ENCODE assay signal across 8 cellular contexts in genomic region chr18:6414118-6414722, GRCh38. TPM values are rescaled to one million over a fixed set of nuclear protein-coding genes. Genes with fewer than 3 reads are reported as not detected.
DNase-seq lines count a peak whose midpoint lies in the region; ATAC-seq, FAIRE-seq and TF ChIP-seq lines count a peak whose summit lies in the region.

No MANE protein-coding gene starts in this region.

- peak overlapping the region; percentile 77 to 86 (median 82) for H3K4me3 Mint-ChIP-seq in brain

- no peaks in the 10 kb centered on the region for H3K9me1 ChIP-seq in keratinocyte (ENCODE audit: control insufficient read depth, extremely low read depth, insufficient read depth, low read length)

- peak; percentile 82 for ATAC-seq in GM18505 (IDR thresholded peaks at IDR 0.05; ENCODE audit: unreplicated experiment)

- TF ChIP-seq POLR2A in GM18505 (IDR thresholded peaks at IDR 0.05; ENCODE audit: borderline replicate concordance, extremely low read depth, insufficient read depth, insufficient read length): no peak

- no peak for FAIRE-seq in keratinocyte (lab: Jason Lieb, UNC)
- no peak for FAIRE-seq in small intestine (lab: Jason Lieb, UNC)

- H3K4me1 Mint-ChIP-seq in brain: peaks cover 11% of the 10 kb centered on the region

- 1 to 3% (median 1%) methylated on average over 48 to 68 of the region's 68 CpGs for WGBS in small intestine, 3 donors

- H3K4me1 ChIP-seq in HEK293 (ENCODE audit: control insufficient read depth, insufficient read depth, low read length) (peaks cover 6% of the 10 kb centered on the region), keratinocyte (ENCODE audit: control insufficient read depth, extremely low read depth, insufficient read depth, low read length) (peaks cover 4% of the 10 kb centered on the region), small intestine (ENCODE audit: control insufficient read depth in 2 of 2, insufficient read depth in 1 of 2, low read depth in 1 of 2, low read length in 1 of 2) (no peaks in the 10 kb centered on the region)

- no peak overlapping the region for H3K27ac Mint-ChIP-seq in brain

- CTCF ChIA-PET in HEK293 (lab: Yijun Ruan, JAX): interaction anchor here (1.4 kb wide), 1 partner anchor 9 kb away, joined by 3 read pairs; no protein-coding TSS in a partner anchor

- peak; percentile 21 for DNase-seq in NCI-H774 (lab: John Stamatoyannopoulos, UW)
- DNase-seq in keratinocyte (ENCODE audit: low read depth, low spot score): no peak
- DNase-seq in small intestine: peak; percentile 84
- no peak for DNase-seq in NCI-H2196 (lab: John Stamatoyannopoulos, UW; ENCODE audit: unreplicated experiment)
- no peak for DNase-seq in HUDEP-2 (lab: John Stamatoyannopoulos, UW; ENCODE audit: unreplicated experiment in 76 of 76)

- no peaks in the 10 kb centered on the region for H3K9me3 ChIP-seq in HEK293 (ENCODE audit: control insufficient read depth, insufficient read depth, low read depth, low read length)
- no peaks in the 10 kb centered on the region for H3K9me3 ChIP-seq in keratinocyte (ENCODE audit: control insufficient read depth, low read depth, low read length)
- H3K9me3 ChIP-seq in small intestine (ENCODE audit: control insufficient read depth, low read depth): no peaks in the 10 kb centered on the region

- TF ChIP-seq CTCF in HEK293 (tag by site-specific recombination; IDR thresholded peaks at IDR 0.05) (no peak), brain (conservative IDR thresholded peaks at IDR 0.05) (no peak), keratinocyte (optimal IDR thresholded peaks at IDR 0.05 in 1 of 3, IDR thresholded peaks at IDR 0.05 in 1 of 3, conservative IDR thresholded peaks at IDR 0.05 in 1 of 3; ENCODE audit: extremely low read depth in 1 of 3, insufficient read depth in 2 of 3, low read length in 3 of 3) (no peak)

- H4K20me1 ChIP-seq in keratinocyte (ENCODE audit: control insufficient read depth, extremely low read depth, insufficient read depth, low read length): no peaks in the 10 kb centered on the region

- POLR2A ChIA-PET in HEK293 (lab: Yijun Ruan, JAX): interaction anchor here (1.5 kb wide), 1 partner anchor 8 kb away, joined by 5 read pairs; no protein-coding TSS in a partner anchor

- H3K9ac ChIP-seq in keratinocyte (ENCODE audit: control insufficient read depth, extremely low read depth, insufficient read depth, low read length): no peak overlapping the region

- H3K36me3 ChIP-seq in HEK293 (ENCODE audit: control insufficient read depth in 2 of 2, insufficient read depth in 1 of 2, low read length in 2 of 2) (no peaks in the 10 kb centered on the region), keratinocyte (ENCODE audit: control insufficient read depth in 2 of 2, extremely low read depth in 1 of 2, insufficient read depth in 2 of 2, low read length in 2 of 2) (no peaks in the 10 kb centered on the region), small intestine (ENCODE audit: control insufficient read depth in 2 of 2, insufficient read depth in 2 of 2, low read length in 2 of 2) (no peaks in the 10 kb centered on the region)

- H3K4me3 ChIP-seq in HEK293 (ENCODE audit: low read depth, low read length) (peak overlapping the region; percentile 53), keratinocyte (ENCODE audit: control insufficient read depth in 2 of 3, extremely low read depth in 1 of 3, insufficient read depth in 2 of 3, low read depth in 1 of 3, low read length in 3 of 3) (peak overlapping the region; percentile 26 to 65 (median 57)), small intestine (ENCODE audit: low read depth in 1 of 2, low read length in 2 of 2) (peak overlapping the region; percentile 67 to 88)

- H2AFZ ChIP-seq in keratinocyte (ENCODE audit: control insufficient read depth, low read length): peak overlapping the region; percentile 73

- peaks cover 43% of the 10 kb centered on the region for H3K27me3 Mint-ChIP-seq in brain

- no peaks in the 10 kb centered on the region for H3K36me3 Mint-ChIP-seq in brain

- peaks cover 0 to 9% (median 5%) of the 10 kb centered on the region in 5 experiments for H3K9me3 Mint-ChIP-seq in brain

- no peaks in the 10 kb centered on the region for H3K79me2 ChIP-seq in keratinocyte (ENCODE audit: control insufficient read depth, insufficient read depth, low read length)

- H3K4me2 ChIP-seq in keratinocyte (ENCODE audit: control insufficient read depth, extremely low read depth, insufficient read depth, low read depth, low read length): peak overlapping the region; percentile 76

- dilution Hi-C loops in keratinocyte (cut with MboI; ENCODE audit: extremely low pct_ligation_motif_present, low sequenced_read_pairs): no loop called here

- H3K27ac ChIP-seq in HEK293 (ENCODE audit: extremely low read depth, low read depth, low read length) (peak overlapping the region; percentile 84; the same call in 1 of the 2 replicates), keratinocyte (ENCODE audit: control insufficient read depth, insufficient read depth, low read length) (no peak overlapping the region), small intestine (ENCODE audit: low read depth in 1 of 2, low read length in 1 of 2) (peak overlapping the region; percentile 91 to 99)

- H3K27me3 ChIP-seq in keratinocyte (ENCODE audit: control insufficient read depth, extremely low read depth, insufficient read depth, low read length) (peaks cover 26% of the 10 kb centered on the region), small intestine (ENCODE audit: control insufficient read depth in 2 of 2, insufficient read depth in 2 of 2, low read length in 2 of 2) (peaks cover 0 to 2% of the 10 kb centered on the region in 2 donors)

TF ChIP-seq in HEK293, 187 proteins besides CTCF, POLR2A, EP300 and RAD21 (continues in another document):
- no peak for TF ChIP-seq ZNF791 (tag by site-specific recombination; IDR thresholded peaks at IDR 0.05)
- TF ChIP-seq ZNF664 (tag by site-specific recombination; IDR thresholded peaks at IDR 0.05): no peak
- no peak for TF ChIP-seq ZNF23 (tag by site-specific recombination; IDR thresholded peaks at IDR 0.05; ENCODE audit: borderline replicate concordance)
- TF ChIP-seq ZNF335 (tag by site-specific recombination; conservative IDR thresholded peaks at IDR 0.05): 0 out of 2 replicates have a peak, but pooled peaks have one; percentile 14
- no peak for TF ChIP-seq ZIC2 (tag by site-specific recombination; IDR thresholded peaks at IDR 0.05)
- TF ChIP-seq ZNF174 (tag by site-specific recombination; IDR thresholded peaks at IDR 0.05): no peak
- no peak for TF ChIP-seq ZNF391 (tag by site-specific recombination; IDR thresholded peaks at IDR 0.05; ENCODE audit: borderline replicate concordance, low read depth)
- TF ChIP-seq ZNF148 (tag by site-specific recombination; IDR thresholded peaks at IDR 0.05; ENCODE audit: borderline replicate concordance): no peak
- TF ChIP-seq BCL11A (tag by site-specific recombination; IDR thresholded peaks at IDR 0.05; ENCODE audit: low read depth): no peak
- TF ChIP-seq ZBTB8A (tag by site-specific recombination; IDR thresholded peaks at IDR 0.05): peak; percentile 54
- TF ChIP-seq PBX3 (CRISPR knock-in tag; IDR thresholded peaks at IDR 0.05): peak; percentile 17; the same call in 1 of the 2 replicates

RNA-seq across cellular contexts. Expression of gene L3MBTL4, which starts 0.5 kb away (rescaled TPM):
- 4.5 TPM for polyA plus RNA-seq in brain (ENCODE audit: insufficient read depth, low read depth, low replicate concordance)
- 0.11 to 0.17 TPM (median 0.15 TPM) in 3 replicates for polyA plus RNA-seq in keratinocyte
- 1.9 TPM for polyA plus RNA-seq in keratinocyte (2011; ENCODE audit: low read depth)
- polyA plus RNA-seq in keratinocyte (2011; cell fraction: cytosol; rRNA removed): 0.10 and 0.21 TPM in 2 replicates
- polyA plus RNA-seq in keratinocyte (2011; cell fraction: nucleus; rRNA removed): 0.12 and 0.31 TPM in 2 replicates
- polyA plus RNA-seq in keratinocyte (2012; ENCODE audit: low replicate concordance): 0.11 and 0.38 TPM in 2 replicates
- polyA minus RNA-seq in keratinocyte: 0.16 to 1.3 TPM in 2 of 3 replicates, not detected in the other
- polyA minus RNA-seq in keratinocyte (2011; cell fraction: cytosol; rRNA and poly(A)+ RNA removed): not detected
- polyA minus RNA-seq in keratinocyte (2011; cell fraction: nucleus; rRNA and poly(A)+ RNA removed): 0.21 and 1.4 TPM in 2 replicates
- polyA plus RNA-seq in small intestine: 1 to 10 TPM; 2.9 to 6.5 (median 4.3) TPM

Comparison
In these comparisons a context has a peak if more than half of its experiments do, and no peak if none do; other contexts are left out.
1. DNase-seq: peak in NCI-H774 (single experiment) and small intestine (single experiment); none in keratinocyte (single experiment), NCI-H2196 (single experiment) and HUDEP-2 (0 of 76).
2. Peak in every context shown above with its lines, with median percentiles within 50 percentile points of each other: H3K4me3 ChIP-seq.